ENCODE assay signal across 7 cellular contexts in genomic region chr3:57077630-57078365, GRCh38. TPM values are rescaled to one million over a fixed set of nuclear protein-coding genes. Genes with fewer than 3 reads are reported as not detected.
DNase-seq lines count a peak whose midpoint lies in the region; ATAC-seq, FAIRE-seq and TF ChIP-seq lines count a peak whose summit lies in the region.

No MANE protein-coding gene starts in this region.

- H3K27me3 Mint-ChIP-seq in activated naive CD8-positive, alpha-beta T cell treated with anti-CD3 and anti-CD28 coated beads, Interleukin-2, amount 50 U/mL, for 24 hours: peaks cover 68% of the 10 kb centered on the region

- TF ChIP-seq POLR2A in stomach (IDR thresholded peaks at IDR 0.05): no peak

- no peak for TF ChIP-seq CTCF in kidney epithelial cell (IDR thresholded peaks at IDR 0.05; ENCODE audit: insufficient read depth, low read length, poor library complexity, severe bottlenecking)
- TF ChIP-seq CTCF in stomach (IDR thresholded peaks at IDR 0.05): no peak

- no peaks in the 10 kb centered on the region for H3K36me3 ChIP-seq in kidney epithelial cell (ENCODE audit: control insufficient read depth, insufficient read depth, low read length)
- H3K36me3 ChIP-seq in stomach: no peaks in the 10 kb centered on the region

- TF ChIP-seq EP300 in stomach (IDR thresholded peaks at IDR 0.05): no peak

- no peaks in the 10 kb centered on the region for H3K36me3 Mint-ChIP-seq in activated naive CD8-positive, alpha-beta T cell treated with anti-CD3 and anti-CD28 coated beads, Interleukin-2, amount 50 U/mL, for 24 hours (ENCODE audit: low read depth)

- H3K4me3 ChIP-seq in kidney epithelial cell (ENCODE audit: low read depth, low read length) (peak overlapping the region; percentile 76), stomach (peak overlapping the region; percentile 67 to 89 (median 78))

- no peaks in the 10 kb centered on the region for H3K27me3 ChIP-seq in kidney epithelial cell (ENCODE audit: control insufficient read depth, insufficient read depth, low read length)
- peaks cover 0 to 21% (median 0%) of the 10 kb centered on the region in 3 donors for H3K27me3 ChIP-seq in stomach

- intact Hi-C loops in stomach (cut with DNase I; ENCODE audit: low total_unique reads): loop anchor here (10.0 kb wide), 2 partner anchors 73 to 373 kb away; no protein-coding TSS in a partner anchor

- peaks cover 6 to 32% (median 26%) of the 10 kb centered on the region in 4 donors for H3K4me1 ChIP-seq in stomach

- 35 to 38% (median 36%) methylated on average over 11 of the region's 11 CpGs for WGBS in stomach, 5 donors

- ATAC-seq in activated naive CD8-positive, alpha-beta T cell treated with anti-CD3 and anti-CD28 coated beads, Interleukin-2, amount 50 U/mL, for 24 hours: no peak
- ATAC-seq in HG03469 (IDR thresholded peaks at IDR 0.05; ENCODE audit: unreplicated experiment) (no peak), HG02798 (IDR thresholded peaks at IDR 0.05; ENCODE audit: poor library complexity, unreplicated experiment) (no peak), GM18520 (IDR thresholded peaks at IDR 0.05; ENCODE audit: unreplicated experiment) (no peak)

- DNase-seq in HTR-8/SVneo (ENCODE audit: insufficient read length, low spot score) (no peak), kidney epithelial cell (ENCODE audit: low read depth) (no peak), stomach (no peak)
- DNase-seq in activated naive CD8-positive, alpha-beta T cell treated with anti-CD3 and anti-CD28 coated beads, Interleukin-2, amount 50 U/mL, for 24 hours: no peak

- no peaks in the 10 kb centered on the region for H3K9me3 Mint-ChIP-seq in activated naive CD8-positive, alpha-beta T cell treated with anti-CD3 and anti-CD28 coated beads, Interleukin-2, amount 50 U/mL, for 24 hours

- H3K9me3 ChIP-seq in stomach: no peaks in the 10 kb centered on the region

- H3K4me1 Mint-ChIP-seq in activated naive CD8-positive, alpha-beta T cell treated with anti-CD3 and anti-CD28 coated beads, Interleukin-2, amount 50 U/mL, for 24 hours: peaks cover 4% of the 10 kb centered on the region

- no peak overlapping the region for H3K27ac Mint-ChIP-seq in activated naive CD8-positive, alpha-beta T cell treated with anti-CD3 and anti-CD28 coated beads, Interleukin-2, amount 50 U/mL, for 24 hours

- H3K4me3 Mint-ChIP-seq in activated naive CD8-positive, alpha-beta T cell treated with anti-CD3 and anti-CD28 coated beads, Interleukin-2, amount 50 U/mL, for 24 hours: peak overlapping the region; percentile 63

- FAIRE-seq in HTR-8/SVneo (lab: Jason Lieb, UNC): peak; percentile 71

- H3K27ac ChIP-seq in stomach: peak overlapping the region; percentile 22 to 83 (median 78)

RNA-seq across cellular contexts. Expression of gene SPATA12, which starts 17.3 kb away (rescaled TPM):
- total RNA-seq in kidney epithelial cell: 0.38 and 0.48 TPM in 2 replicates
- total RNA-seq in stomach: not detected
- under 1 TPM in 2 of 3 donors, not detected in 1; 0.05 to 0.31 TPM for polyA plus RNA-seq in stomach
